8 cellular contexts compared by ENCODE assay signal in genomic region chr1:211257831-211258225, GRCh38. TPM values are rescaled to one million over a fixed set of nuclear protein-coding genes. Genes with fewer than 3 reads are reported as not detected.
A peak's percentile ranks its signal among the peaks of the same experiment; 100 is the strongest.
DNase-seq lines count a peak whose midpoint lies in the region; ATAC-seq, FAIRE-seq and TF ChIP-seq lines count a peak whose summit lies in the region.

No MANE protein-coding gene starts in this region.

- H3K9me3 ChIP-seq in body of pancreas, result no peaks in the 10 kb centered on the region
- H3K9me3 ChIP-seq in lower lobe of right lung, result no peaks in the 10 kb centered on the region
- H3K9me3 ChIP-seq in upper lobe of right lung, result no peaks in the 10 kb centered on the region

- TF ChIP-seq CTCF in body of pancreas (IDR thresholded peaks at IDR 0.05), result no peak
- TF ChIP-seq CTCF in lower lobe of right lung (IDR thresholded peaks at IDR 0.05), result no peak
- TF ChIP-seq CTCF in upper lobe of right lung (IDR thresholded peaks at IDR 0.05), result no peak

- peaks cover 11% of the 10 kb centered on the region for H3K27me3 Mint-ChIP-seq in activated naive CD4-positive, alpha-beta T cell treated with anti-CD3 and anti-CD28 coated beads, Interleukin-2, amount 10 ng/mL, durations not matched to agents 7 days and 5 days

- intact Hi-C loops in body of pancreas (cut with DNase I) (no loop called here), lower lobe of right lung (cut with DNase I) (no loop called here), upper lobe of right lung (cut with DNase I) (no loop called here)

- peak overlapping the region; percentile 77 for H3K4me3 Mint-ChIP-seq in activated naive CD4-positive, alpha-beta T cell treated with anti-CD3 and anti-CD28 coated beads, Interleukin-2, amount 10 ng/mL, durations not matched to agents 7 days and 5 days

- FAIRE-seq in HTR-8/SVneo (lab: Jason Lieb, UNC), result no peak

- no peak for DNase-seq in activated naive CD4-positive, alpha-beta T cell treated with anti-CD3 and anti-CD28 coated beads, Interleukin-2, amount 10 ng/mL, durations not matched to agents 7 days and 5 days
- DNase-seq in activated naive CD4-positive, alpha-beta T cell treated with anti-CD3 and anti-CD28 coated beads, Interleukin-2, amount 50 U/mL, for 16 hours, result no peak
- DNase-seq in body of pancreas (no peak), lower lobe of right lung (no peak), upper lobe of right lung (no peak), middle frontal gyrus (ENCODE audit: extremely low spot score, low spot score) (no peak), HTR-8/SVneo (ENCODE audit: insufficient read length, low spot score) (no peak)
- no peak for DNase-seq in activated CD8-positive, alpha-beta memory T cell treated with anti-CD3 and anti-CD28 coated beads, Interleukin-2, amount 50 U/mL, for 48 hours

- H3K36me3 ChIP-seq in body of pancreas (replicated peaks in 1 of 2; ENCODE audit: insufficient read depth in 1 of 2, low read depth in 2 of 2) (no peaks in the 10 kb centered on the region), lower lobe of right lung (peaks cover 5% of the 10 kb centered on the region), upper lobe of right lung (no peaks in the 10 kb centered on the region)

- H3K27me3 ChIP-seq in body of pancreas (no peaks in the 10 kb centered on the region), lower lobe of right lung (ENCODE audit: low read depth) (no peaks in the 10 kb centered on the region), upper lobe of right lung (no peaks in the 10 kb centered on the region)

- H3K27ac ChIP-seq in body of pancreas (peak overlapping the region; percentile 97 to 100 (median 98)), lower lobe of right lung (peak overlapping the region; percentile 97), upper lobe of right lung (peak overlapping the region; percentile 99)

- H3K27ac Mint-ChIP-seq in activated naive CD4-positive, alpha-beta T cell treated with anti-CD3 and anti-CD28 coated beads, Interleukin-2, amount 10 ng/mL, durations not matched to agents 7 days and 5 days, result peak overlapping the region; percentile 96

- WGBS in body of pancreas, 2 donors, result 0 to 2% methylated on average over 2 of the region's 2 CpGs

- CTCF ChIA-PET in activated naive CD4-positive, alpha-beta T cell treated with anti-CD3 and anti-CD28 coated beads, Interleukin-2, amount 10 ng/mL, durations not matched to agents 7 days and 5 days (lab: Charles Lee), result interaction anchor here (1.3 to 2.0 kb wide), 2 partner anchors 66 to 122 kb away, joined by 3 to 5 read pairs; no protein-coding TSS in a partner anchor

- H3K4me3 ChIP-seq in body of pancreas (peak overlapping the region; percentile 87 to 100), lower lobe of right lung (peak overlapping the region; percentile 79), upper lobe of right lung (peak overlapping the region; percentile 86)

- peaks cover 23% of the 10 kb centered on the region for H3K4me1 Mint-ChIP-seq in activated naive CD4-positive, alpha-beta T cell treated with anti-CD3 and anti-CD28 coated beads, Interleukin-2, amount 10 ng/mL, durations not matched to agents 7 days and 5 days

- no peak for ATAC-seq in body of pancreas
- ATAC-seq in lower lobe of right lung, result no peak
- no peak for ATAC-seq in upper lobe of right lung

- no peaks in the 10 kb centered on the region for H3K9me3 Mint-ChIP-seq in activated naive CD4-positive, alpha-beta T cell treated with anti-CD3 and anti-CD28 coated beads, Interleukin-2, amount 10 ng/mL, durations not matched to agents 7 days and 5 days

- peaks cover 12% of the 10 kb centered on the region for H3K36me3 Mint-ChIP-seq in activated naive CD4-positive, alpha-beta T cell treated with anti-CD3 and anti-CD28 coated beads, Interleukin-2, amount 10 ng/mL, durations not matched to agents 7 days and 5 days

- H3K4me1 ChIP-seq in body of pancreas, result peaks cover 21% of the 10 kb centered on the region
- H3K4me1 ChIP-seq in lower lobe of right lung, result peaks cover 21% of the 10 kb centered on the region
- peaks cover 15% of the 10 kb centered on the region for H3K4me1 ChIP-seq in upper lobe of right lung

- no peak for TF ChIP-seq POLR2A in body of pancreas (IDR thresholded peaks at IDR 0.05)

RNA-seq across cellular contexts. Expression of gene RCOR3, which starts 1.3 kb away (rescaled TPM):
- total RNA-seq in body of pancreas (10 to 100 TPM; 40.7 to 76.8 TPM), lower lobe of right lung (52.3 TPM), upper lobe of right lung (46.7 TPM)
